Comparison of ENCODE assay signal across 8 cellular contexts in genomic region chr2:65429799-65430514, GRCh38. TPM values are rescaled to one million over a fixed set of nuclear protein-coding genes. Genes with fewer than 3 reads are reported as not detected.
A peak's percentile ranks its signal among the peaks of the same experiment; 100 is the strongest.
DNase-seq lines count a peak whose midpoint lies in the region; ATAC-seq lines count a peak whose summit lies in the region.

No MANE protein-coding gene starts in this region.

- DNase-seq in T-helper 1 cell (no peak), islet precursor cell (peak; percentile 73), substantia nigra (lab: John Stamatoyannopoulos, UW) (peak in 4 of 49 donors; percentile 2 to 48 (median 12)), sciatic nerve (ENCODE audit: low spot score) (no peak), activated gamma-delta T cell treated with Interleukin-2 at 50 U/mL for 16 hours (no peak)
- no peak for DNase-seq in activated CD8-positive, alpha-beta T cell treated with anti-CD3 and anti-CD28 coated beads, Interleukin-2, amount 10 ng/mL, durations not matched to agents 7 days and 5 days

- CTCF ChIA-PET in activated CD8-positive, alpha-beta T cell treated with anti-CD3 and anti-CD28 coated beads, Interleukin-2, amount 10 ng/mL, durations not matched to agents 7 days and 5 days (lab: Charles Lee) = interaction anchor here (0.6 kb wide), 1 partner anchor 46 kb away, joined by 3 read pairs; no protein-coding TSS in a partner anchor

- H3K27ac ChIP-seq in substantia nigra (ENCODE audit: low read depth, low read length, poor library complexity, severe bottlenecking) = peak overlapping the region; percentile 39

- no peak for ATAC-seq in activated CD8-positive, alpha-beta T cell treated with anti-CD3 and anti-CD28 coated beads, Interleukin-2, amount 10 ng/mL, durations not matched to agents 7 days and 5 days
- ATAC-seq in GM18873 (IDR thresholded peaks at IDR 0.05; ENCODE audit: low FRiP score, unreplicated experiment) = no peak
- no peak for ATAC-seq in sciatic nerve

- peaks cover 37% of the 10 kb centered on the region for H3K27me3 Mint-ChIP-seq in T-helper 1 cell treated with Interleukin-12 subunit alpha and Interleukin-12 subunit beta and Interleukin-4 antibody, amounts not matched to agents 30 μg/mL and 1 μg/mL, for 36 hours (ENCODE audit: low read depth)
- H3K27me3 Mint-ChIP-seq in activated CD8-positive, alpha-beta T cell treated with anti-CD3 and anti-CD28 coated beads, Interleukin-2, amount 10 ng/mL, durations not matched to agents 7 days and 5 days (ENCODE audit: low read depth) = peaks cover 25% of the 10 kb centered on the region

- intact Hi-C loops in sciatic nerve (cut with DNase I) = loop anchor here (10.0 kb wide), 1 partner anchor 135 kb away; no protein-coding TSS in a partner anchor

- H3K9me3 Mint-ChIP-seq in T-helper 1 cell treated with Interleukin-12 subunit alpha and Interleukin-12 subunit beta and Interleukin-4 antibody, amounts not matched to agents 30 μg/mL and 1 μg/mL, for 36 hours = no peaks in the 10 kb centered on the region
- no peaks in the 10 kb centered on the region for H3K9me3 Mint-ChIP-seq in activated CD8-positive, alpha-beta T cell treated with anti-CD3 and anti-CD28 coated beads, Interleukin-2, amount 10 ng/mL, durations not matched to agents 7 days and 5 days (ENCODE audit: insufficient read depth)

- peaks cover 5% of the 10 kb centered on the region for H3K4me1 Mint-ChIP-seq in T-helper 1 cell treated with Interleukin-12 subunit alpha and Interleukin-12 subunit beta and Interleukin-4 antibody, amounts not matched to agents 30 μg/mL and 1 μg/mL, for 36 hours (ENCODE audit: low read depth)
- H3K4me1 Mint-ChIP-seq in activated CD8-positive, alpha-beta T cell treated with anti-CD3 and anti-CD28 coated beads, Interleukin-2, amount 10 ng/mL, durations not matched to agents 7 days and 5 days (ENCODE audit: low read depth) = peaks cover 12% of the 10 kb centered on the region

- H3K27ac Mint-ChIP-seq in T-helper 1 cell treated with Interleukin-12 subunit alpha and Interleukin-12 subunit beta and Interleukin-4 antibody, amounts not matched to agents 30 μg/mL and 1 μg/mL, for 36 hours = no peak overlapping the region
- H3K27ac Mint-ChIP-seq in activated CD8-positive, alpha-beta T cell treated with anti-CD3 and anti-CD28 coated beads, Interleukin-2, amount 10 ng/mL, durations not matched to agents 7 days and 5 days = no peak overlapping the region

- POLR2A ChIA-PET in activated CD8-positive, alpha-beta T cell treated with anti-CD3 and anti-CD28 coated beads, Interleukin-2, amount 10 ng/mL, durations not matched to agents 7 days and 5 days (lab: Charles Lee) = interaction anchor here (0.5 to 1.0 kb wide), 4 partner anchors 22 to 203 kb away, joined by 3 to 4 read pairs (median 3); partner anchors contain the start of gene ACTR2

- H3K36me3 Mint-ChIP-seq in T-helper 1 cell treated with Interleukin-12 subunit alpha and Interleukin-12 subunit beta and Interleukin-4 antibody, amounts not matched to agents 30 μg/mL and 1 μg/mL, for 36 hours (ENCODE audit: low read depth) = no peaks in the 10 kb centered on the region
- H3K36me3 Mint-ChIP-seq in activated CD8-positive, alpha-beta T cell treated with anti-CD3 and anti-CD28 coated beads, Interleukin-2, amount 10 ng/mL, durations not matched to agents 7 days and 5 days (ENCODE audit: low read depth) = peaks cover 4% of the 10 kb centered on the region

- H3K4me3 Mint-ChIP-seq in T-helper 1 cell treated with Interleukin-12 subunit alpha and Interleukin-12 subunit beta and Interleukin-4 antibody, amounts not matched to agents 30 μg/mL and 1 μg/mL, for 36 hours = peak overlapping the region; percentile 84
- peak overlapping the region; percentile 89 for H3K4me3 Mint-ChIP-seq in activated CD8-positive, alpha-beta T cell treated with anti-CD3 and anti-CD28 coated beads, Interleukin-2, amount 10 ng/mL, durations not matched to agents 7 days and 5 days

RNA-seq across cellular contexts. Expression of gene SPRED2, which starts 2.4 kb away (rescaled TPM):
- 10 to 100 TPM in 1 of 2 experiments, 1 to 10 TPM in 1; 9.5 to 12.7 TPM for total RNA-seq in activated CD8-positive, alpha-beta T cell treated with anti-CD3 and anti-CD28 coated beads, Interleukin-2, amount 10 ng/mL, durations not matched to agents 7 days and 5 days
- total RNA-seq in sciatic nerve = 64.7 TPM
